Comparison of ENCODE assay signal across 1 cellular context in genomic region chr21:43299441-43300277, GRCh38.
TF ChIP-seq lines count a peak whose summit lies in the region.

No MANE protein-coding gene starts in this region.

TF ChIP-seq in HepG2, 621 proteins besides CTCF, POLR2A, EP300 and RAD21 (continued from another document and continues in another):
- peak; percentile 83 for TF ChIP-seq ARID5B (CRISPR knock-in tag; IDR thresholded peaks at IDR 0.05)
- TF ChIP-seq ZNF747 (CRISPR knock-in tag; IDR thresholded peaks at IDR 0.05; ENCODE audit: borderline replicate concordance), result peak; percentile 61; the same call in 1 of the 2 replicates
- no peak for TF ChIP-seq ZFP36L2 (CRISPR knock-in tag; IDR thresholded peaks at IDR 0.05)
- no peak for TF ChIP-seq ZNF225 (CRISPR knock-in tag; IDR thresholded peaks at IDR 0.05)
- no peak for TF ChIP-seq SNAPC4 (CRISPR knock-in tag; IDR thresholded peaks at IDR 0.05)
- no peak for TF ChIP-seq ZNF512B (CRISPR knock-in tag; IDR thresholded peaks at IDR 0.05; ENCODE audit: borderline replicate concordance)
- no peak; the same call in 1 of the 2 replicates for TF ChIP-seq KDM1A (CRISPR knock-in tag; IDR thresholded peaks at IDR 0.05)
- no peak for TF ChIP-seq GRHL1 (CRISPR knock-in tag; conservative IDR thresholded peaks at IDR 0.05)
- TF ChIP-seq CREBL2 (CRISPR knock-in tag; IDR thresholded peaks at IDR 0.05; ENCODE audit: borderline replicate concordance), result no peak
- 0 out of 2 replicates have a peak, but pooled peaks have one; percentile 31 for TF ChIP-seq SP5 (CRISPR knock-in tag; IDR thresholded peaks at IDR 0.05; ENCODE audit: borderline replicate concordance, low read depth)
- TF ChIP-seq ZZZ3 (CRISPR knock-in tag; IDR thresholded peaks at IDR 0.05; ENCODE audit: borderline replicate concordance), result no peak
- no peak for TF ChIP-seq ZMAT5 (CRISPR knock-in tag; IDR thresholded peaks at IDR 0.05; ENCODE audit: borderline replicate concordance, low read depth)
- TF ChIP-seq ZNF343 (CRISPR knock-in tag; IDR thresholded peaks at IDR 0.05), result 0 out of 2 replicates have a peak, but pooled peaks have one; percentile 26
- TF ChIP-seq HBP1 (CRISPR knock-in tag; IDR thresholded peaks at IDR 0.05; ENCODE audit: low read depth), result no peak
- TF ChIP-seq SETDB1 (CRISPR knock-in tag; IDR thresholded peaks at IDR 0.05; ENCODE audit: borderline replicate concordance), result no peak
- TF ChIP-seq SMAD1 (CRISPR knock-in tag; IDR thresholded peaks at IDR 0.05; ENCODE audit: borderline replicate concordance, low read depth), result no peak
- TF ChIP-seq NFRKB (IDR thresholded peaks at IDR 0.05), result no peak
- no peak; the same call in 1 of the 2 replicates for TF ChIP-seq ZNF574 (CRISPR knock-in tag; IDR thresholded peaks at IDR 0.05)
- TF ChIP-seq ZNF567 (CRISPR knock-in tag; IDR thresholded peaks at IDR 0.05; ENCODE audit: borderline replicate concordance), result no peak
- peak; percentile 29 to 72; a peak in 1 of 4 replicates for TF ChIP-seq NR2F1 (CRISPR knock-in tag; IDR thresholded peaks at IDR 0.05)
- no peak for TF ChIP-seq RAD51 (IDR thresholded peaks at IDR 0.05; ENCODE audit: borderline replicate concordance)
- no peak for TF ChIP-seq ZNF513 (CRISPR knock-in tag; conservative IDR thresholded peaks at IDR 0.05)
- no peak for TF ChIP-seq PRPF4 (IDR thresholded peaks at IDR 0.05; ENCODE audit: low read depth, low read length, poor library complexity, severe bottlenecking)
- no peak for TF ChIP-seq ZNF121 (CRISPR knock-in tag; IDR thresholded peaks at IDR 0.05)
- TF ChIP-seq U2AF1 (optimal IDR thresholded peaks at IDR 0.05; ENCODE audit: low read depth, low read length), result no peak
- TF ChIP-seq GTF3A (CRISPR knock-in tag; conservative IDR thresholded peaks at IDR 0.05), result no peak
- peak; percentile 79; the same call in 1 of the 2 replicates for TF ChIP-seq ZNF746 (CRISPR knock-in tag; IDR thresholded peaks at IDR 0.05)
- peak; percentile 90 for TF ChIP-seq PHF21A (CRISPR knock-in tag; IDR thresholded peaks at IDR 0.05)
- no peak for TF ChIP-seq ZBTB44 (CRISPR knock-in tag; IDR thresholded peaks at IDR 0.05)
